30 cellular contexts compared by ENCODE assay signal in the genomic region with DNA sequence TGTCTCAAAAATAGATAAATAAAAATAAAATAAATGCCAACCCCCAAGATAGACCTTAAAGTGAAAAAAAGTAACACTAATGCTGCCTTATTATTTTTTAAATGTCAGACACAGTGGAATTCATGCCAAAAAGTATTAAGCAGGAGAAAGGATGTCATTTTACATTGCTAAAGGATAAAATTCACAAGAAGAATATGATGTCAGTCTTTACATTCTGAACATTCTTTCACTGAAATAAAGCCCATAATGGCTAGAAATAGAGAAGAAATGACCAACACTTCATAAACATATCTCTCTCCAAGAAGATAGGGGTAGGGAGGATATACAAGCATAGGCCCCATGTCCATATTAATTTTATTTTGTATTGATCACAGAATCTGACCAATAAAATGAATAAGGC.
"Had no signal": no experiment of that assay in that cellular context is flagged by ENCODE, and none has a peak within 500 bp of the region (broad histone marks: within the 10 kb centered on the region; RNA-seq: fewer than 3 reads in every experiment).

No MANE protein-coding gene starts in this region.

- H3K9me3 ChIP-seq: esophagus squamous epithelium had no signal

- H3K27me3 ChIP-seq: brain microvascular endothelial cell, esophagus squamous epithelium had no signal

- H3K4me3 ChIP-seq: esophagus squamous epithelium had no signal

- H3K4me3 Mint-ChIP-seq: activated B cell treated with CpG ODN at 0.5 μM for 24 hours; activated CD8-positive, alpha-beta T cell treated with anti-CD3 and anti-CD28 coated beads for 36 hours; activated naive CD4-positive, alpha-beta T cell treated with anti-CD3 and anti-CD28 coated beads, Interleukin-2, amount 50 U/mL, for 24 hours; activated naive CD8-positive, alpha-beta T cell treated with anti-CD3 and anti-CD28 coated beads for 36 hours; activated naive CD8-positive, alpha-beta T cell treated with anti-CD3 and anti-CD28 coated beads, Interleukin-2, amount 50 U/mL, for 24 hours; activated T-cell treated with anti-CD3 and anti-CD28 coated beads, Interleukin-2, amount 50 U/mL, for 4 hours; activated T-helper 17 cell treated with anti-CD3 and anti-CD28 coated beads, Interleukin-2, amount 50 U/mL, for 72 hours; T-helper 17 cell; T-helper 2 cell treated with Interferon-gamma antibody and Interleukin-4, amounts not matched to agents 5 μg/mL and 100 μg/mL, for 36 hours had no signal

- H3K36me3 ChIP-seq: brain microvascular endothelial cell had no signal

- H3K9me3 Mint-ChIP-seq: activated B cell treated with CpG ODN at 0.5 μM for 24 hours; activated CD8-positive, alpha-beta T cell treated with anti-CD3 and anti-CD28 coated beads for 36 hours; activated naive CD4-positive, alpha-beta T cell treated with anti-CD3 and anti-CD28 coated beads, Interleukin-2, amount 50 U/mL, for 24 hours; activated naive CD8-positive, alpha-beta T cell treated with anti-CD3 and anti-CD28 coated beads for 36 hours; activated naive CD8-positive, alpha-beta T cell treated with anti-CD3 and anti-CD28 coated beads, Interleukin-2, amount 50 U/mL, for 24 hours; activated T-cell treated with anti-CD3 and anti-CD28 coated beads, Interleukin-2, amount 50 U/mL, for 4 hours; activated T-helper 17 cell treated with anti-CD3 and anti-CD28 coated beads, Interleukin-2, amount 50 U/mL, for 72 hours had no signal

- H3K27me3 Mint-ChIP-seq: activated B cell treated with CpG ODN at 0.5 μM for 24 hours; activated CD8-positive, alpha-beta T cell treated with anti-CD3 and anti-CD28 coated beads for 36 hours; activated naive CD4-positive, alpha-beta T cell treated with anti-CD3 and anti-CD28 coated beads, Interleukin-2, amount 50 U/mL, for 24 hours; activated naive CD8-positive, alpha-beta T cell treated with anti-CD3 and anti-CD28 coated beads for 36 hours; activated naive CD8-positive, alpha-beta T cell treated with anti-CD3 and anti-CD28 coated beads, Interleukin-2, amount 50 U/mL, for 24 hours; activated T-helper 17 cell treated with anti-CD3 and anti-CD28 coated beads, Interleukin-2, amount 50 U/mL, for 72 hours; T-helper 17 cell had no signal

- DNase-seq: activated B cell treated with CpG ODN at 0.5 μM for 24 hours; activated CD4-positive, alpha-beta T cell treated with anti-CD3 and anti-CD28 coated beads for 48 hours; activated CD4-positive, alpha-beta T cell treated with anti-CD3 and anti-CD28 coated beads, Interleukin-2, amount 50 U/mL, for 1 hour; activated CD4-positive, alpha-beta T cell treated with anti-CD3 and anti-CD28 coated beads, Interleukin-2, amount 50 U/mL, for 48 hours; activated CD8-positive, alpha-beta memory T cell treated with anti-CD3 and anti-CD28 coated beads for 24 hours; activated CD8-positive, alpha-beta T cell treated with anti-CD3 and anti-CD28 coated beads for 36 hours; activated effector memory CD4-positive, alpha-beta T cell treated with Interleukin-2 at 50 U/mL for 16 hours; activated gamma-delta T cell treated with Interleukin-2 at 50 U/mL for 16 hours; activated naive CD4-positive, alpha-beta T cell treated with Interleukin-2 at 50 U/mL for 16 hours; activated naive CD8-positive, alpha-beta T cell treated with anti-CD3 and anti-CD28 coated beads for 36 hours; activated naive CD8-positive, alpha-beta T cell treated with anti-CD3 and anti-CD28 coated beads, Interleukin-2, amount 50 U/mL, for 24 hours; activated T-cell treated with anti-CD3 and anti-CD28 coated beads, Interleukin-2, amount 50 U/mL, for 4 hours; amniotic stem cell; anterior cingulate cortex; brain microvascular endothelial cell; cerebellar nuclear complex; cortex of kidney; dermis blood vessel endothelial cell; effector CD4-positive, alpha-beta T cell; esophagus squamous epithelium; foreskin fibroblast; head of caudate nucleus; T-helper 1 cell; T-helper 17 cell; T1000; WERI-Rb-1 had no signal

- H3K27ac Mint-ChIP-seq: activated B cell treated with CpG ODN at 0.5 μM for 24 hours; activated CD8-positive, alpha-beta T cell treated with anti-CD3 and anti-CD28 coated beads for 36 hours; activated naive CD4-positive, alpha-beta T cell treated with anti-CD3 and anti-CD28 coated beads, Interleukin-2, amount 50 U/mL, for 24 hours; activated naive CD8-positive, alpha-beta T cell treated with anti-CD3 and anti-CD28 coated beads for 36 hours; activated naive CD8-positive, alpha-beta T cell treated with anti-CD3 and anti-CD28 coated beads, Interleukin-2, amount 50 U/mL, for 24 hours; activated T-helper 17 cell treated with anti-CD3 and anti-CD28 coated beads, Interleukin-2, amount 50 U/mL, for 72 hours; T-helper 17 cell; T-helper 2 cell treated with Interferon-gamma antibody and Interleukin-4, amounts not matched to agents 5 μg/mL and 100 μg/mL, for 36 hours had no signal

- H3K27ac ChIP-seq: brain microvascular endothelial cell, epithelial cell of prostate, esophagus squamous epithelium, WERI-Rb-1 had no signal
